ENCODE assay signal across 8 cellular contexts in genomic region chr6:106629103-106629858, GRCh38. TPM values are rescaled to one million over a fixed set of nuclear protein-coding genes. Genes with fewer than 3 reads are reported as not detected.
DNase-seq lines count a peak whose midpoint lies in the region; ATAC-seq, FAIRE-seq and TF ChIP-seq lines count a peak whose summit lies in the region.

Gene QRSL1, plus strand, starts transcription at chr6:106629578. Its CDS starts 104 bp downstream, at chr6:106629682.
Gene RTN4IP1, minus strand, starts transcription at chr6:106629498. Its CDS starts 477 bp downstream, at chr6:106629021.

- H3K27me3 ChIP-seq in body of pancreas, result no peaks in the 10 kb centered on the region
- no peaks in the 10 kb centered on the region for H3K27me3 ChIP-seq in sigmoid colon

- intact Hi-C loops in body of pancreas (cut with DNase I) (no loop called here), sigmoid colon (cut with DNase I) (no loop called here)

- peak; percentile 62 for ATAC-seq in GM18519 (IDR thresholded peaks at IDR 0.05; ENCODE audit: low FRiP score, unreplicated experiment)
- ATAC-seq in HG03045 (IDR thresholded peaks at IDR 0.05; ENCODE audit: unreplicated experiment), result peak; percentile 82
- peak; percentile 100 for ATAC-seq in body of pancreas

- no peaks in the 10 kb centered on the region for H3K36me3 ChIP-seq in body of pancreas (replicated peaks in 1 of 2; ENCODE audit: insufficient read depth in 1 of 2, low read depth in 2 of 2)
- H3K36me3 ChIP-seq in sigmoid colon, result no peaks in the 10 kb centered on the region

- H3K27ac ChIP-seq in body of pancreas (peak within 1 kb of the TSS; percentile 40 to 84 (median 78)), sigmoid colon (peak within 1 kb of the TSS; percentile 75 to 87 (median 83))

- DNase-seq in 8988T (peak; percentile 68), NCI-H2107 (lab: John Stamatoyannopoulos, UW) (peak; percentile 81), body of pancreas (peak; percentile 84 to 91 (median 87)), iPS DF 19.7 (ENCODE audit: low read depth, low spot score) (peak; percentile 82), sigmoid colon (peak; percentile 91)

- TF ChIP-seq CTCF in body of pancreas (IDR thresholded peaks at IDR 0.05) (no peak), sigmoid colon (IDR thresholded peaks at IDR 0.05) (no peak)

- peak; percentile 28 for FAIRE-seq in TTC549 (lab: Jason Lieb, UNC)

- no peaks in the 10 kb centered on the region for H3K9me3 ChIP-seq in body of pancreas
- no peaks in the 10 kb centered on the region for H3K9me3 ChIP-seq in sigmoid colon

- TF ChIP-seq EP300 in sigmoid colon (IDR thresholded peaks at IDR 0.05), result no peak

- peak; percentile 19 to 81 (median 76) for TF ChIP-seq POLR2A in body of pancreas (IDR thresholded peaks at IDR 0.05)
- no peak for TF ChIP-seq POLR2A in sigmoid colon (IDR thresholded peaks at IDR 0.05)

- H3K4me1 ChIP-seq in body of pancreas, result peaks cover 30% of the 10 kb centered on the region
- peaks cover 0 to 20% (median 14%) of the 10 kb centered on the region in 4 donors for H3K4me1 ChIP-seq in sigmoid colon

- 0 to 1% methylated on average over 28 to 46 of the region's 46 CpGs for WGBS in body of pancreas, 2 donors
- 0 to 1% methylated on average over 46 of the region's 46 CpGs for WGBS in sigmoid colon, 2 donors

- H3K4me3 ChIP-seq in body of pancreas (peak within 1 kb of the TSS; percentile 64 to 87), sigmoid colon (peak within 1 kb of the TSS; percentile 72 to 91 (median 77))

RNA-seq across cellular contexts. Expression of gene QRSL1, which starts in this region (rescaled TPM):
- total RNA-seq in body of pancreas (1 to 10 TPM; 3.0 to 6.2 TPM), sigmoid colon (10 to 100 TPM in 2 of 4 donors, 1 to 10 TPM in 2; 8.3 to 11.7 (median 9.9) TPM)
- 10 to 100 TPM in 1 of 3 donors, 1 to 10 TPM in 2; 8.6 to 15.6 (median 9.0) TPM for polyA plus RNA-seq in sigmoid colon

RNA-seq across cellular contexts. Expression of gene RTN4IP1, which starts in this region (rescaled TPM):
- 1 to 10 TPM; 3.6 to 4.0 TPM for total RNA-seq in body of pancreas
- 1 to 10 TPM; 2.2 to 7.1 (median 3.9) TPM for total RNA-seq in sigmoid colon
- polyA plus RNA-seq in sigmoid colon, result 10 to 100 TPM; 10.2 to 15.3 (median 11.8) TPM

Comparison
In these comparisons a context has a peak if more than half of its experiments do, and no peak if none do; other contexts are left out.
1. Peak in every context shown above with its lines: DNase-seq, ATAC-seq, H3K4me3 ChIP-seq and H3K27ac ChIP-seq.
2. POLR2A ChIP-seq: peak in body of pancreas (3 of 3); none in sigmoid colon (0 of 2).